Comparison of ENCODE assay signal across 22 cellular contexts in genomic region chr3:82743196-82743595, GRCh38.
"Had no signal": no experiment of that assay in that cellular context is flagged by ENCODE, and none has a peak within 500 bp of the region (broad histone marks: within the 10 kb centered on the region; RNA-seq: fewer than 3 reads in every experiment).

No MANE protein-coding gene starts in this region.

- H3K27ac ChIP-seq: coronary artery, foreskin keratinocyte, left lung, neural progenitor cell, parathyroid adenoma, prostate gland, right lobe of liver, thoracic aorta, vagina had no signal

- H3K36me3 ChIP-seq: left lung, neural progenitor cell, prostate gland, right lobe of liver, thoracic aorta, vagina had no signal

- H3K79me2 ChIP-seq: parathyroid adenoma had no signal

- H3K4me1 ChIP-seq: foreskin keratinocyte, left lung, parathyroid adenoma, prostate gland, right lobe of liver, vagina had no signal

- ATAC-seq: foreskin keratinocyte; left lung; natural killer cell treated with Interleukin-12 subunit alpha and Interleukin-12 subunit beta and Interleukin-15 and Interleukin-18, amount 100 ng/mL, for 72 hours; right lobe of liver; stimulated activated naive B cell treated with anti-CD40 and anti-IgM and Interleukin-4, amounts not matched to agents 10 μg/mL and 1 μg/mL and 100 μg/mL, for 72 hours; stimulated activated naive CD8-positive, alpha-beta T cell treated with anti-CD3 and anti-CD28 coated beads, Interleukin-15, amount 100 ng/mL, for 72 hours had no signal

- H3K4me3 ChIP-seq: coronary artery, left lung, lung, neural progenitor cell, prostate gland, right lobe of liver, thoracic aorta, vagina had no signal

- H2AFZ ChIP-seq: neural progenitor cell, parathyroid adenoma had no signal

- H3K9ac ChIP-seq: neural progenitor cell, parathyroid adenoma had no signal

- H3K27me3 ChIP-seq: foreskin keratinocyte, left lung, neural progenitor cell, right lobe of liver, vagina had no signal

- H3K4me2 ChIP-seq: neural progenitor cell had no signal

- DNase-seq: effector CD4-positive, alpha-beta T cell; endodermal cell; erythroblast; foreskin keratinocyte; hypothalamus; left lung; mesenchymal stem cell; midbrain; occipital lobe; right lobe of liver; stimulated activated CD4-positive, alpha-beta T cell treated with anti-CD3 and anti-CD28 coated beads, Interleukin-1b, Interleukin-23, amount 100 ng/mL, for 48 hours; stimulated activated CD4-positive, alpha-beta T cell treated with anti-CD3 and anti-CD28 coated beads, Interleukin-4, amount 100 ng/mL, for 4 hours; stimulated activated naive B cell treated with anti-CD40 and anti-IgM and Interleukin-4, amounts not matched to agents 10 μg/mL and 1 μg/mL and 100 μg/mL, for 72 hours; stimulated activated naive CD8-positive, alpha-beta T cell treated with anti-CD3 and anti-CD28 coated beads, Interleukin-15, amount 100 ng/mL, for 72 hours had no signal

- H3K9me3 ChIP-seq: prostate gland, right lobe of liver, thoracic aorta, vagina had no signal
